ENCODE assay signal across 13 cellular contexts in the genomic region with DNA sequence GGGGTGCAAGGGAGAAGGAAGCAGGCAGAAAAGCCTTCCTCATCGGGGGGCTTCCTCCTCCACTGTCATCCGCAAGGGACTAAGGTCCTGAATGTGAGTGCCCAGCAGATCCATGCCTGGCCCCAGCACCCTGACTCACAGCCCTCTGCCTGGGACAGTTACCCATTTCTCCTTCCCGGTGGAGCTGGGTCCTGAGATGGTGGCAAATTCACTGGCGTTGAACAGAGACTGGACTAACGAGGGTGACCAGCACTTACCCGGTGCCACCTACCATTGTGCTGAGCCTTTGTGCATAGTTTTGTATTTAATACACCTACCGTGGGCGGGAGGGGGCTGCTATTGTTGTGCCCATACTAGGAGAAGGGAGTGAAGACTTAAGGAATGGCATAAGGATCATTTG. TPM values are rescaled to one million over a fixed set of nuclear protein-coding genes. Genes with fewer than 3 reads are reported as not detected.
DNase-seq lines count a peak whose midpoint lies in the region; ATAC-seq and TF ChIP-seq lines count a peak whose summit lies in the region.
"Had no signal": no experiment of that assay in that cellular context is flagged by ENCODE, and none has a peak within 500 bp of the region (broad histone marks: within the 10 kb centered on the region; RNA-seq: fewer than 3 reads in every experiment).

No MANE protein-coding gene starts in this region.

- peak overlapping the region; percentile 51 for H3K4me3 Mint-ChIP-seq in CD4-positive, alpha-beta T cell
- H3K4me3 Mint-ChIP-seq: stimulated activated naive CD8-positive, alpha-beta T cell treated with anti-CD3 and anti-CD28 coated beads, Interleukin-15, Interleukin-2, amounts not matched to agents 100 ng/mL and 50 ng/mL, for 24 hours had no signal

- H3K27ac ChIP-seq in CD4-positive, alpha-beta T cell (ENCODE audit: low read depth, low read length) = no peak overlapping the region
- H3K27ac ChIP-seq in RWPE2 (ENCODE audit: poor library complexity, severe bottlenecking) (peak overlapping the region; percentile 96), gastroesophageal sphincter (peak overlapping the region; percentile 31 to 96 (median 94))
- H3K27ac ChIP-seq: SK-N-MC had no signal

- no peak for DNase-seq in CD4-positive, alpha-beta T cell
- no peak for DNase-seq in RWPE2 (ENCODE audit: low spot score)
- DNase-seq in sciatic nerve (ENCODE audit: low spot score) = peak; percentile 60
- no peak for DNase-seq in anterior cingulate cortex (lab: John Stamatoyannopoulos, UW)
- DNase-seq in AG08395 (ENCODE audit: low spot score) = no peak
- DNase-seq in iPS-NIHi11 (ENCODE audit: low spot score) = no peak
- DNase-seq: activated CD8-positive, alpha-beta memory T cell treated with anti-CD3 and anti-CD28 coated beads for 24 hours; NCI-H345; stimulated activated CD4-positive, alpha-beta T cell treated with anti-CD3 and anti-CD28 coated beads, Interleukin-15, amount 100 ng/mL, for 24 hours had no signal

- peaks cover 35% of the 10 kb centered on the region for H3K27me3 Mint-ChIP-seq in CD4-positive, alpha-beta T cell

- CTCF ChIA-PET in CD4-positive, alpha-beta T cell (lab: Charles Lee) = interaction anchor here (1.0 to 2.5 kb wide), 6 partner anchors 57 to 220 kb away, joined by 3 to 27 read pairs (median 4); no protein-coding TSS in a partner anchor

- peaks cover 6% of the 10 kb centered on the region for H3K27me3 ChIP-seq in CD4-positive, alpha-beta T cell (ENCODE audit: control insufficient read depth, insufficient read depth, low read length)
- H3K27me3 ChIP-seq in RWPE2 (ENCODE audit: insufficient read depth, poor library complexity, severe bottlenecking) (no peaks in the 10 kb centered on the region), gastroesophageal sphincter (no peaks in the 10 kb centered on the region)

- no peak for TF ChIP-seq POLR2A in gastroesophageal sphincter (IDR thresholded peaks at IDR 0.05)

- H3K36me3 Mint-ChIP-seq in CD4-positive, alpha-beta T cell (ENCODE audit: low read depth) = no peaks in the 10 kb centered on the region

- H3K27ac Mint-ChIP-seq in CD4-positive, alpha-beta T cell = no peak overlapping the region
- H3K27ac Mint-ChIP-seq: stimulated activated naive CD8-positive, alpha-beta T cell treated with anti-CD3 and anti-CD28 coated beads, Interleukin-15, Interleukin-2, amounts not matched to agents 100 ng/mL and 50 ng/mL, for 24 hours had no signal

- H3K4me1 ChIP-seq in RWPE2 (ENCODE audit: insufficient read depth, poor library complexity, severe bottlenecking) = peaks cover 36% of the 10 kb centered on the region
- H3K4me1 ChIP-seq in gastroesophageal sphincter = peaks cover 3 to 48% (median 28%) of the 10 kb centered on the region in 3 donors

- no peak overlapping the region for H3K4me3 ChIP-seq in RWPE2 (ENCODE audit: severe bottlenecking)
- no peak overlapping the region for H3K4me3 ChIP-seq in gastroesophageal sphincter

- no peaks in the 10 kb centered on the region for H3K9me3 Mint-ChIP-seq in CD4-positive, alpha-beta T cell
- H3K9me3 Mint-ChIP-seq: stimulated activated naive CD8-positive, alpha-beta T cell treated with anti-CD3 and anti-CD28 coated beads, Interleukin-15, Interleukin-2, amounts not matched to agents 100 ng/mL and 50 ng/mL, for 24 hours had no signal

- 37% methylated on average over 2 of the region's 8 CpGs; no CpG with 5 or more reads in 1 of the 2 donors for WGBS in gastroesophageal sphincter (ENCODE audit: low coverage in 1 of 2), 2 donors

- intact Hi-C loops in CD4-positive, alpha-beta T cell (cut with DNase I, micrococcal nuclease) = loop anchor here in 1 of 2 experiments (5.0 kb wide), 1 partner anchor 47 kb away; no protein-coding TSS in a partner anchor
- intact Hi-C loops in sciatic nerve (cut with DNase I) = loop anchor here (5.0 to 10.0 kb wide), 4 partner anchors 82 to 847 kb away; a partner anchor contains a TSS

- no peak for ATAC-seq in CD4-positive, alpha-beta T cell (ENCODE audit: poor library complexity)
- ATAC-seq in RWPE2 (ENCODE audit: low read depth) (peak; percentile 26; the same call in 2 of the 3 replicates), gastroesophageal sphincter (no peak), sciatic nerve (no peak), GM21423 (IDR thresholded peaks at IDR 0.05; ENCODE audit: unreplicated experiment) (no peak)

- TF ChIP-seq EP300 in gastroesophageal sphincter (IDR thresholded peaks at IDR 0.05) = no peak

- POLR2A ChIA-PET in CD4-positive, alpha-beta T cell (lab: Charles Lee) = interaction anchor here (1.4 kb wide), 1 partner anchor 84 kb away, joined by 6 read pairs; no protein-coding TSS in a partner anchor

- TF ChIP-seq CTCF in CD4-positive, alpha-beta T cell (IDR thresholded peaks at IDR 0.05) = no peak
- TF ChIP-seq CTCF in RWPE2 (IDR thresholded peaks at IDR 0.05; ENCODE audit: poor library complexity, severe bottlenecking) (no peak), gastroesophageal sphincter (IDR thresholded peaks at IDR 0.05) (no peak)

- no peaks in the 10 kb centered on the region for H3K36me3 ChIP-seq in RWPE2 (ENCODE audit: low read depth)
- no peaks in the 10 kb centered on the region for H3K36me3 ChIP-seq in gastroesophageal sphincter

- H3K9me3 ChIP-seq in CD4-positive, alpha-beta T cell (ENCODE audit: control insufficient read depth, low read length) = no peaks in the 10 kb centered on the region
- H3K9me3 ChIP-seq in RWPE2 (ENCODE audit: severe bottlenecking) (no peaks in the 10 kb centered on the region), gastroesophageal sphincter (no peaks in the 10 kb centered on the region)

- H3K4me1 Mint-ChIP-seq in CD4-positive, alpha-beta T cell (ENCODE audit: low read depth) = peaks cover 6% of the 10 kb centered on the region

RNA-seq across cellular contexts. Expression of a gene that starts 30.9 kb away (rescaled TPM):
- total RNA-seq in CD4-positive, alpha-beta T cell = not detected
- 10 to 100 TPM in 1 of 4 donors, 1 to 10 TPM in 1, under 1 TPM in 2; 0.35 to 44.5 (median 1.3) TPM for total RNA-seq in gastroesophageal sphincter
- 5.2 TPM for total RNA-seq in sciatic nerve
